ENCODE assay signal across 8 cellular contexts in genomic region chr4:107183155-107183774, GRCh38.
A peak's percentile ranks its signal among the peaks of the same experiment; 100 is the strongest.
DNase-seq lines count a peak whose midpoint lies in the region; ATAC-seq and TF ChIP-seq lines count a peak whose summit lies in the region.

No MANE protein-coding gene starts in this region.

- H3K27ac ChIP-seq in upper lobe of left lung = no peak overlapping the region

- ATAC-seq in GM19463 (IDR thresholded peaks at IDR 0.05; ENCODE audit: unreplicated experiment) (peak; percentile 98), HG03378 (IDR thresholded peaks at IDR 0.05; ENCODE audit: unreplicated experiment) (peak; percentile 99), left lobe of liver (peak; percentile 100), upper lobe of left lung (ENCODE audit: low FRiP score in 2 of 2) (peak; percentile 73 to 89)

- no peaks in the 10 kb centered on the region for H3K9me3 ChIP-seq in upper lobe of left lung

- whole genome bisulfite sequencing in upper lobe of left lung, 2 donors = 12 to 14% methylated on average over 3 of the region's 3 CpGs

- H3K4me3 ChIP-seq in upper lobe of left lung = no peak overlapping the region

- H3K27me3 ChIP-seq in upper lobe of left lung = no peaks in the 10 kb centered on the region

- H3K36me3 ChIP-seq in upper lobe of left lung = no peaks in the 10 kb centered on the region

- TF ChIP-seq POLR2A in upper lobe of left lung (IDR thresholded peaks at IDR 0.05) = no peak

- TF ChIP-seq EP300 in upper lobe of left lung (IDR thresholded peaks at IDR 0.05) = no peak

- peak; percentile 32 to 71 (median 64) for TF ChIP-seq CTCF in upper lobe of left lung (IDR thresholded peaks at IDR 0.05)

- no peaks in the 10 kb centered on the region for H3K4me1 ChIP-seq in upper lobe of left lung

- DNase-seq in NCI-H1417 (lab: John Stamatoyannopoulos, UW) (peak; percentile 9 to 82 (median 40)), NCI-H1417 treated with DMSO at 0.1 percent for 48 hours (lab: John Stamatoyannopoulos, UW) (no peak), NOMO-1 treated with dmso at 0.1 percent for 144 hours (lab: John Stamatoyannopoulos, UW; ENCODE audit: unreplicated experiment) (peak; percentile 6), cerebellar cortex (ENCODE audit: low spot score) (peak; percentile 76), left lobe of liver (ENCODE audit: low spot score) (no peak), upper lobe of left lung (no peak)

Comparison
In these comparisons a context has a peak if more than half of its experiments do, and no peak if none do; other contexts are left out.
1. DNase-seq: peak in NCI-H1417 (3 of 3), NOMO-1 treated with dmso at 0.1 percent for 144 hours (single experiment) and cerebellar cortex (single experiment); none in NCI-H1417 treated with DMSO at 0.1 percent for 48 hours (single experiment), left lobe of liver (single experiment) and upper lobe of left lung (0 of 2).
2. Peak in every context shown above with its lines, with median percentiles within 50 percentile points of each other: ATAC-seq.